ENCODE assay signal across 25 cellular contexts in genomic region chr3:179375091-179375999, GRCh38. TPM values are rescaled to one million over a fixed set of nuclear protein-coding genes. Genes with fewer than 3 reads are reported as not detected.
DNase-seq lines count a peak whose midpoint lies in the region; ATAC-seq, FAIRE-seq and TF ChIP-seq lines count a peak whose summit lies in the region.
"Had no signal": no experiment of that assay in that cellular context is flagged by ENCODE, and none has a peak within 500 bp of the region (broad histone marks: within the 10 kb centered on the region; RNA-seq: fewer than 3 reads in every experiment).

No MANE protein-coding gene starts in this region.

- peak overlapping the region in 1 of 2 experiments; percentile 67; a peak in 2 of 4 replicates for H3K9ac ChIP-seq in K562 (ENCODE audit: insufficient read depth in 1 of 2, low read depth in 2 of 2, low read length in 2 of 2)
- H3K9ac ChIP-seq: BLaER1 treated with 17β-estradiol and CSF1 and Interleukin-3, amounts not matched to agents 10 nM and 100 nM; GM23248 had no signal

- in situ Hi-C loops in K562 (cut with MboI), result no loop called here

- TF ChIP-seq POLR2A in GM12891 (IDR thresholded peaks at IDR 0.05; ENCODE audit: low read depth, low read length) (no peak), K562 (conservative IDR thresholded peaks at IDR 0.05) (no peak)

- no peak for TF ChIP-seq RAD21 in K562 (CRISPR knock-in tag; conservative IDR thresholded peaks at IDR 0.05 in 1 of 2, IDR thresholded peaks at IDR 0.05 in 1 of 2)

- WGBS in K562 (ENCODE audit: insufficient coverage, low coverage, missing lambda C conversion rate), result 17% methylated on average over 12 of the region's 12 CpGs

- TF ChIP-seq EP300 in K562 (IDR thresholded peaks at IDR 0.05; ENCODE audit: low read length), result peak; percentile 97

- H3K4me1 ChIP-seq in K562 (replicated peaks in 1 of 2; ENCODE audit: control insufficient read depth in 2 of 2, insufficient read depth in 2 of 2, low read length in 2 of 2), result peaks cover 4 to 17% of the 10 kb centered on the region in 2 experiments; a peak in 4 of 5 replicates
- H3K4me1 ChIP-seq: A549; BE2C; BLaER1 treated with 17β-estradiol and CSF1 and Interleukin-3, amounts not matched to agents 10 nM and 100 nM had no signal

- TF ChIP-seq CTCF in K562 (IDR thresholded peaks at IDR 0.05 in 2 of 3, conservative IDR thresholded peaks at IDR 0.05 in 1 of 3; ENCODE audit: insufficient read depth in 2 of 3, low read depth in 1 of 3, low read length in 3 of 3), result no peak
- no peak for TF ChIP-seq CTCF in omental fat pad (IDR thresholded peaks at IDR 0.05)

- FAIRE-seq in GM12891 (lab: Jason Lieb, UNC) (peak; percentile 66), K562 (lab: Jason Lieb, UNC) (peak; percentile 83)
- FAIRE-seq: A549, GM12892, H1 had no signal

- ATAC-seq in K562 (peak; percentile 91), omental fat pad (ENCODE audit: low FRiP score) (no peak), GM19463 (IDR thresholded peaks at IDR 0.05; ENCODE audit: unreplicated experiment) (no peak)
- ATAC-seq: A549, HCT116 had no signal

- CTCF ChIA-PET in K562 (lab: Yijun Ruan, JAX; ENCODE audit: low intra/inter-chr PET ratio), result no interaction called here

- H3K27ac Mint-ChIP-seq in activated CD4-positive, alpha-beta T cell treated with anti-CD3 and anti-CD28 coated beads, Interleukin-2, amount 10 ng/mL, durations not matched to agents 24 days and 14 days, result no peak overlapping the region
- H3K27ac Mint-ChIP-seq: CD14-positive monocyte; CD4-positive, alpha-beta T cell; H9 had no signal

- peaks cover 49% of the 10 kb centered on the region for H3K36me3 ChIP-seq in K562 (ENCODE audit: control insufficient read depth, insufficient read depth, low read length)

- intact Hi-C loops in K562 (cut with micrococcal nuclease), result loop anchor here (1.0 kb wide), 1 partner anchor 52 kb away; the partner anchor contains the start of gene ZNF639
- intact Hi-C loops in activated CD4-positive, alpha-beta T cell treated with anti-CD3 and anti-CD28 coated beads, Interleukin-2, amount 10 ng/mL, durations not matched to agents 24 days and 14 days (cut with micrococcal nuclease), result no loop called here

- H3K9me3 Mint-ChIP-seq in activated CD4-positive, alpha-beta T cell treated with anti-CD3 and anti-CD28 coated beads, Interleukin-2, amount 10 ng/mL, durations not matched to agents 24 days and 14 days, result no peaks in the 10 kb centered on the region
- H3K9me3 Mint-ChIP-seq: CD14-positive monocyte; CD4-positive, alpha-beta T cell; H9 had no signal

- H3K4me3 Mint-ChIP-seq in activated CD4-positive, alpha-beta T cell treated with anti-CD3 and anti-CD28 coated beads, Interleukin-2, amount 10 ng/mL, durations not matched to agents 24 days and 14 days, result no peak overlapping the region
- H3K4me3 Mint-ChIP-seq: CD14-positive monocyte; CD4-positive, alpha-beta T cell; H9 had no signal

- DNase-seq in GM12891 (ENCODE audit: insufficient read length, low spot score) (no peak), OCI-M1 (lab: John Stamatoyannopoulos, UW) (peak; percentile 72), K562 (ENCODE audit: extremely low read depth in 1 of 4, low spot score in 3 of 4) (peak; percentile 61 to 86 (median 70)), glomerular visceral epithelial cell (ENCODE audit: extremely low spot score) (no peak), omental fat pad (ENCODE audit: low spot score) (no peak)
- no peak for DNase-seq in activated CD4-positive, alpha-beta T cell treated with anti-CD3 and anti-CD28 coated beads, Interleukin-2, amount 10 ng/mL, durations not matched to agents 24 days and 14 days
- DNase-seq: 8988T; ACHN; AML-193; BE2C; Calu3; CD4-positive, alpha-beta T cell; COR-L47; DMS53; DMS79 treated with DMSO at 0.1 percent for 48 hours; GF-D8; GM23248; H9 had no signal

- H4K20me1 ChIP-seq in K562 (replicated peaks; ENCODE audit: control insufficient read depth, insufficient read depth, low read length), result no peaks in the 10 kb centered on the region
- H4K20me1 ChIP-seq: BLaER1 treated with 17β-estradiol and CSF1 and Interleukin-3, amounts not matched to agents 10 nM and 100 nM had no signal

- no peaks in the 10 kb centered on the region for H3K9me1 ChIP-seq in K562 (ENCODE audit: control insufficient read depth, insufficient read depth, low read length)

- H3K36me3 Mint-ChIP-seq in activated CD4-positive, alpha-beta T cell treated with anti-CD3 and anti-CD28 coated beads, Interleukin-2, amount 10 ng/mL, durations not matched to agents 24 days and 14 days (ENCODE audit: low read depth), result peaks cover 39% of the 10 kb centered on the region

- POLR2A ChIA-PET in K562 (lab: Yijun Ruan, JAX), result interaction anchor here (0.6 to 1.6 kb wide), 5 partner anchors 14 to 1432 kb away, joined by 3 to 5 read pairs (median 3); partner anchors contain the start of genes ACTL6A and MFN1

- H2AFZ ChIP-seq in K562 (ENCODE audit: low read depth, low read length), result peak overlapping the region; percentile 57; the same call in 1 of the 2 replicates
- H2AFZ ChIP-seq: GM23248 had no signal

- peak overlapping the region; percentile 33 for H3K4me2 ChIP-seq in K562 (ENCODE audit: insufficient read depth, low read length)
- H3K4me2 ChIP-seq: A549; BLaER1 treated with 17β-estradiol and CSF1 and Interleukin-3, amounts not matched to agents 10 nM and 100 nM had no signal

- TSS peak; percentile 10 for BruUV-seq in K562 (replicated peaks; lab: Mats Ljungman, UMichigan)

- H3K79me2 ChIP-seq in K562 (ENCODE audit: control insufficient read depth, insufficient read depth, low read length), result no peaks in the 10 kb centered on the region

- H3K4me1 Mint-ChIP-seq in activated CD4-positive, alpha-beta T cell treated with anti-CD3 and anti-CD28 coated beads, Interleukin-2, amount 10 ng/mL, durations not matched to agents 24 days and 14 days, result no peaks in the 10 kb centered on the region
- H3K4me1 Mint-ChIP-seq: CD14-positive monocyte, H9 had no signal

- no peaks in the 10 kb centered on the region for H3K9me3 ChIP-seq in K562 (replicated peaks; ENCODE audit: control insufficient read depth, insufficient read depth, low read depth, low read length)
- H3K9me3 ChIP-seq: A549; BE2C; BLaER1 treated with 17β-estradiol and CSF1 and Interleukin-3, amounts not matched to agents 10 nM and 100 nM had no signal

- no peaks in the 10 kb centered on the region for H3K27me3 Mint-ChIP-seq in activated CD4-positive, alpha-beta T cell treated with anti-CD3 and anti-CD28 coated beads, Interleukin-2, amount 10 ng/mL, durations not matched to agents 24 days and 14 days
- H3K27me3 Mint-ChIP-seq: CD4-positive, alpha-beta T cell had no signal

- H3K27me3 ChIP-seq in K562 (ENCODE audit: control insufficient read depth in 2 of 2, insufficient read depth in 2 of 2, low read length in 2 of 2), result no peaks in the 10 kb centered on the region
- H3K27me3 ChIP-seq: BE2C; BLaER1 treated with 17β-estradiol and CSF1 and Interleukin-3, amounts not matched to agents 10 nM and 100 nM had no signal

- H3K27ac ChIP-seq in K562 (ENCODE audit: extremely low read depth, low read depth, low read length), result peak overlapping the region; percentile 73
- H3K27ac ChIP-seq: A549; BLaER1 treated with 17β-estradiol and CSF1 and Interleukin-3, amounts not matched to agents 10 nM and 100 nM; GM23248 had no signal

- no peak overlapping the region for H3K4me3 ChIP-seq in K562
- H3K4me3 ChIP-seq: A549; BLaER1 treated with 17β-estradiol and CSF1 and Interleukin-3, amounts not matched to agents 10 nM and 100 nM; GM23248 had no signal

RNA-seq across cellular contexts. Expression of gene MFN1, which starts 27.8 kb away (rescaled TPM):
- 25.4 TPM for polyA plus RNA-seq in GM12891 (2012; ENCODE audit: low read depth, missing spikeins)
- total RNA-seq in K562 (2011; cell fraction: chromatin; rRNA removed; ENCODE audit: low replicate concordance), result 49.8 and 238 TPM in 2 replicates
- total RNA-seq in K562 (2011; cell fraction: nucleolus; rRNA removed), result 12.2 and 24.7 TPM in 2 replicates
- 43.9 and 52.3 TPM in 2 replicates for total RNA-seq in K562 (2011; cell fraction: nucleoplasm; rRNA removed)
- 16.5 and 24.9 TPM in 2 replicates for total RNA-seq in K562 (2014; rRNA removed)
- 28.2 and 33.7 TPM in 2 replicates for total RNA-seq in K562 (2014; rRNA removed; fragmentation: Illumina TruSeq; extraction: Trizol)
- total RNA-seq in K562 (2015; rRNA removed; fragmentation: Illumina TruSeq; extraction: Trizol), result 20.0 and 22.4 TPM in 2 replicates
- total RNA-seq in K562 (2021), result 36.1 and 36.7 TPM in 2 replicates
- polyA plus RNA-seq in K562 (2011; rRNA removed), result 34.1 and 42.7 TPM in 2 replicates
- 6.0 and 10.7 TPM in 2 replicates for polyA plus RNA-seq in K562 (2011; cell fraction: cytosol; rRNA removed)
- 29.1 and 47.6 TPM in 2 replicates for polyA plus RNA-seq in K562 (2011; cell fraction: nucleus; rRNA removed)
- 13.2 and 15.2 TPM in 2 replicates for polyA plus RNA-seq in K562 (2012)
- 19.4 and 22.6 TPM in 2 replicates for polyA plus RNA-seq in K562 (2014; fragmentation: Illumina TruSeq; extraction: Trizol)
- polyA plus RNA-seq in K562 (2014; fragmentation: Nextera tagmentation; extraction: Ambion mirVana), result 10 to 100 TPM; 10.5 to 18.8 TPM
- polyA plus RNA-seq in K562 (2014; rRNA removed), result 21.7 and 22.9 TPM in 2 replicates
- polyA minus RNA-seq in K562 (2011; rRNA and poly(A)+ RNA removed), result 62.5 and 73.6 TPM in 2 replicates
- 10.4 and 13.8 TPM in 2 replicates for polyA minus RNA-seq in K562 (2011; cell fraction: cytosol; rRNA and poly(A)+ RNA removed)
- 31.2 and 57.1 TPM in 2 replicates for polyA minus RNA-seq in K562 (2011; cell fraction: nucleus; rRNA and poly(A)+ RNA removed)
- total RNA-seq in omental fat pad, result 10 to 100 TPM; 27.3 to 39.6 (median 39.0) TPM
- total RNA-seq in activated CD4-positive, alpha-beta T cell treated with anti-CD3 and anti-CD28 coated beads, Interleukin-2, amount 10 ng/mL, durations not matched to agents 24 days and 14 days, result 36.2 and 37.0 TPM in 2 replicates

RNA-seq across cellular contexts. Expression of gene ZNF639, which starts 52.5 kb away (rescaled TPM):
- polyA plus RNA-seq in GM12891 (2012; ENCODE audit: low read depth, missing spikeins), result 22.0 TPM
- 12.2 and 32.8 TPM in 2 replicates for total RNA-seq in K562 (2011; cell fraction: chromatin; rRNA removed; ENCODE audit: low replicate concordance)
- total RNA-seq in K562 (2011; cell fraction: nucleolus; rRNA removed), result 8.3 and 8.5 TPM in 2 replicates
- 10.7 and 18.6 TPM in 2 replicates for total RNA-seq in K562 (2011; cell fraction: nucleoplasm; rRNA removed)
- total RNA-seq in K562 (2014; rRNA removed) (56.0 and 57.2 TPM in 2 replicates), K562 (2014; rRNA removed; fragmentation: Illumina TruSeq; extraction: Trizol) (75.8 and 83.1 TPM in 2 replicates), K562 (2015; rRNA removed; fragmentation: Illumina TruSeq; extraction: Trizol) (68.7 and 73.1 TPM in 2 replicates), K562 (2021) (53.7 and 55.7 TPM in 2 replicates), omental fat pad (10 to 100 TPM; 31.8 to 52.8 (median 36.8) TPM)
- polyA plus RNA-seq in K562 (2011; rRNA removed) (29.1 and 38.0 TPM in 2 replicates), K562 (2014; fragmentation: Illumina TruSeq; extraction: Trizol) (69.9 and 88.1 TPM in 2 replicates), K562 (2014; fragmentation: Nextera tagmentation; extraction: Ambion mirVana) (10 to 100 TPM; 17.6 to 21.5 TPM), K562 (2014; rRNA removed) (44.0 and 50.5 TPM in 2 replicates)
- 14.3 and 14.5 TPM in 2 replicates for polyA plus RNA-seq in K562 (2011; cell fraction: cytosol; rRNA removed)
- polyA plus RNA-seq in K562 (2011; cell fraction: nucleus; rRNA removed), result 9.7 and 13.8 TPM in 2 replicates
- 32.0 and 33.3 TPM in 2 replicates for polyA plus RNA-seq in K562 (2012)
- 40.3 and 50.0 TPM in 2 replicates for polyA minus RNA-seq in K562 (2011; rRNA and poly(A)+ RNA removed)
- 11.7 and 13.1 TPM in 2 replicates for polyA minus RNA-seq in K562 (2011; cell fraction: cytosol; rRNA and poly(A)+ RNA removed)
- polyA minus RNA-seq in K562 (2011; cell fraction: nucleus; rRNA and poly(A)+ RNA removed), result 5.8 and 10.4 TPM in 2 replicates
- total RNA-seq in activated CD4-positive, alpha-beta T cell treated with anti-CD3 and anti-CD28 coated beads, Interleukin-2, amount 10 ng/mL, durations not matched to agents 24 days and 14 days, result 36.7 and 38.1 TPM in 2 replicates

Comparison
In these comparisons a context has a peak if more than half of its experiments do, and no peak if none do; other contexts are left out.
1. DNase-seq: peak in OCI-M1 (single experiment) and K562 (4 of 4); none in GM12891 (single experiment), glomerular visceral epithelial cell (single experiment), omental fat pad (single experiment) and activated CD4-positive, alpha-beta T cell treated with anti-CD3 and anti-CD28 coated beads, Interleukin-2, amount 10 ng/mL, durations not matched to agents 24 days and 14 days (single experiment).